ENCODE assay signal across 8 cellular contexts in the genomic region with DNA sequence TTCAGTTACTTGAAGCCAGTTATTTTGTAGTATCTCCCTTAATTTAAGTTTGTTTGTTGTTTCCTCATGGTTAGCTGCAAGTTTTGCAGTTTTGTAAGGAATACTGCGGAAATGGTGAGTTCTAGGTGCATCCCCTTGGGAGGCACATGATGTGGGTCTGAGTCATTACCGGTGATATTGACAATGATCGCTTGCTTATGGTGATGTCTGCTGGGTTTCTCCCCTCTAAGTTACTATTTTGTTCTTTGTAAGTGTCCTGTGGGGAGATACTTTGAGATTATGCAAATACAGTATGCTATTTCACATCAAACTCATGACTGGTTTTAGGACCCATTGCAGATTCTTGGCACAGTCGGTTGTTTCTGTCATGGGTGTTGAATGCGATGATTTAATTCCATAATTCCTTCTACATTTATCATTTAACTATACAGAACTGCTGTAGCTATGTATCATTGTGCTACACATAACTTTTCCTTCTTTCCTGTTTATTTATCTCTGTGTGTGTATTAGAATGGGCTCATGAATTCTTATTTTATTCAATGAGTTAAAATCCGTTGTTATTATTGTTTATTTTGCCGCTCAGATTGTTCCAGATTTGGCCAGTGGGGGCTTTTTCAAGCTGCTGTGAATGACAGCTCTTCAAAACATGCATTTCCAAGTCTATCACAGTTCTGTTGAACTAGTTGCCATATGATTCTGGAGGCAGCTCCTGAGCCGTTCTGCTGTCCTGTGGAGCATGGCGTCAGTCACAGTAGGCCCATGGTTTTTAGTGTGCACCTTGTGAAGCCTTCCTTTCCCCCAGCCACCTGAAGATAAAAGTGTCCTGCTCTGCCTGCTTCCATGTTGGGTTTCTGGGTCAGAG. TPM values are rescaled to one million over a fixed set of nuclear protein-coding genes. Genes with fewer than 3 reads are reported as not detected.
DNase-seq lines count a peak whose midpoint lies in the region; ATAC-seq and TF ChIP-seq lines count a peak whose summit lies in the region.

No MANE protein-coding gene starts in this region.

- no peak overlapping the region for H3K27ac ChIP-seq in H9 (ENCODE audit: insufficient read length, low read depth, low read length)
- H3K27ac ChIP-seq in OCI-LY3 (ENCODE audit: low read length), result peak overlapping the region; percentile 72
- H3K27ac ChIP-seq in effector memory CD4-positive, alpha-beta T cell (ENCODE audit: insufficient read depth, low read length, poor library complexity, severe bottlenecking), result peak overlapping the region; percentile 72

- peaks cover 11% of the 10 kb centered on the region for H3K36me3 ChIP-seq in OCI-LY3 (replicated peaks; ENCODE audit: low read depth, low read length)
- H3K36me3 ChIP-seq in effector memory CD4-positive, alpha-beta T cell (ENCODE audit: control insufficient read depth, insufficient read depth, low read length), result peaks cover 20% of the 10 kb centered on the region

- peaks cover 35% of the 10 kb centered on the region for H3K27me3 Mint-ChIP-seq in H9 (ENCODE audit: low read depth)
- H3K27me3 Mint-ChIP-seq in stimulated activated naive B cell treated with anti-CD40 and anti-IgM and Interleukin-4, amounts not matched to agents 10 μg/mL and 1 μg/mL and 100 μg/mL, for 72 hours, result no peaks in the 10 kb centered on the region

- peaks cover 8% of the 10 kb centered on the region; the same call in 1 of the 2 replicates for H3K4me1 ChIP-seq in H9 (ENCODE audit: insufficient read depth, low read length)
- peaks cover 40% of the 10 kb centered on the region for H3K4me1 ChIP-seq in OCI-LY3 (ENCODE audit: low read length)
- peaks cover 80% of the 10 kb centered on the region for H3K4me1 ChIP-seq in effector memory CD4-positive, alpha-beta T cell (ENCODE audit: control insufficient read depth, insufficient read depth, low read length, poor library complexity, severe bottlenecking)

- H3K79me1 ChIP-seq in H9 (ENCODE audit: insufficient read depth, low read depth, low read length, poor library complexity, severe bottlenecking), result peaks cover 9% of the 10 kb centered on the region

- H3K4me1 Mint-ChIP-seq in H9, result peaks cover 42 to 57% of the 10 kb centered on the region in 2 experiments
- H3K4me1 Mint-ChIP-seq in stimulated activated naive B cell treated with anti-CD40 and anti-IgM and Interleukin-4, amounts not matched to agents 10 μg/mL and 1 μg/mL and 100 μg/mL, for 72 hours, result peaks cover 47 to 66% of the 10 kb centered on the region in 2 donors

- H3K36me3 Mint-ChIP-seq in H9 (ENCODE audit: insufficient read depth in 1 of 3, low read depth in 3 of 3), result peaks cover 8 to 23% (median 19%) of the 10 kb centered on the region in 3 experiments; a peak in 6 of 7 replicates
- H3K36me3 Mint-ChIP-seq in stimulated activated naive B cell treated with anti-CD40 and anti-IgM and Interleukin-4, amounts not matched to agents 10 μg/mL and 1 μg/mL and 100 μg/mL, for 72 hours, result peaks cover 19 to 34% of the 10 kb centered on the region in 2 donors

- H3T11ph ChIP-seq in H9 (ENCODE audit: low read length), result no peak overlapping the region

- H2AFZ ChIP-seq in H9 (ENCODE audit: low read length) (no peak overlapping the region), OCI-LY3 (ENCODE audit: low read depth, low read length) (no peak overlapping the region)

- no peak overlapping the region for H4K5ac ChIP-seq in H9 (ENCODE audit: insufficient read length, low read depth, low read length)

- H3K9me3 Mint-ChIP-seq in H9, result no peaks in the 10 kb centered on the region
- peaks cover 0 to 2% of the 10 kb centered on the region in 2 donors for H3K9me3 Mint-ChIP-seq in stimulated activated naive B cell treated with anti-CD40 and anti-IgM and Interleukin-4, amounts not matched to agents 10 μg/mL and 1 μg/mL and 100 μg/mL, for 72 hours

- no peak overlapping the region for H2BK20ac ChIP-seq in H9 (ENCODE audit: low read depth, low read length, poor library complexity, severe bottlenecking)

- no CpG with 5 or more reads among the region's 9 CpGs for WGBS in H9 (ENCODE audit: extremely low coverage, insufficient read length, low lambda C conversion rate)

- no peak overlapping the region for H3K18ac ChIP-seq in H9 (ENCODE audit: insufficient read length, low read depth, low read length)

- H3K4me2 ChIP-seq in H9 (ENCODE audit: insufficient read depth, insufficient read length, low read length) (no peak overlapping the region), OCI-LY3 (ENCODE audit: low read length) (peak overlapping the region; percentile 61)

- H2AK5ac ChIP-seq in H9 (ENCODE audit: insufficient read length, low read length), result no peak overlapping the region

- H3K79me2 ChIP-seq in H9 (ENCODE audit: insufficient read depth, low read length) (0 out of 2 replicates have a peak, but pooled peaks cover 2% of the 10 kb centered on the region), OCI-LY3 (ENCODE audit: low read length) (peaks cover 34% of the 10 kb centered on the region)

- H2BK12ac ChIP-seq in H9 (ENCODE audit: insufficient read length, low read depth, low read length), result no peak overlapping the region

- H3K14ac ChIP-seq in H9 (ENCODE audit: insufficient read depth, low read length), result no peak overlapping the region

- H2BK5ac ChIP-seq in H9 (ENCODE audit: insufficient read length, low read length), result no peak overlapping the region

- H3K23ac ChIP-seq in H9 (ENCODE audit: insufficient read length, low read depth, low read length), result no peak overlapping the region

- no peak overlapping the region for H2BK120ac ChIP-seq in H9 (ENCODE audit: low read depth, low read length, poor library complexity, severe bottlenecking)

- H3K27ac Mint-ChIP-seq in H9, result peak overlapping the region in 2 of 3 experiments; percentile 26 to 27; a peak in 1 of 7 replicates
- peak overlapping the region; percentile 86 for H3K27ac Mint-ChIP-seq in stimulated activated naive B cell treated with anti-CD40 and anti-IgM and Interleukin-4, amounts not matched to agents 10 μg/mL and 1 μg/mL and 100 μg/mL, for 72 hours

- H3K9me3 ChIP-seq in H9 (ENCODE audit: control insufficient read depth, low read depth, low read length) (no peaks in the 10 kb centered on the region), OCI-LY3 (ENCODE audit: insufficient read depth, low read length) (no peaks in the 10 kb centered on the region)
- no peaks in the 10 kb centered on the region for H3K9me3 ChIP-seq in effector memory CD4-positive, alpha-beta T cell (ENCODE audit: control insufficient read depth, low read length)

- H4K8ac ChIP-seq in H9 (replicated peaks; ENCODE audit: insufficient read length, low read depth, low read length), result no peak overlapping the region

- H2BK15ac ChIP-seq in H9 (ENCODE audit: low read depth, low read length), result no peak overlapping the region

- H4K20me1 ChIP-seq in H9 (ENCODE audit: control insufficient read depth, insufficient read depth, insufficient read length), result no peaks in the 10 kb centered on the region
- H4K20me1 ChIP-seq in OCI-LY3 (ENCODE audit: insufficient read depth, low read length), result peaks cover 6% of the 10 kb centered on the region; the same call in 1 of the 2 replicates

- H4K91ac ChIP-seq in H9 (ENCODE audit: insufficient read length, low read depth, low read length), result no peak overlapping the region

- H3K4me3 Mint-ChIP-seq in H9, result no peak overlapping the region
- no peak overlapping the region for H3K4me3 Mint-ChIP-seq in stimulated activated naive B cell treated with anti-CD40 and anti-IgM and Interleukin-4, amounts not matched to agents 10 μg/mL and 1 μg/mL and 100 μg/mL, for 72 hours

- peak; percentile 83 to 87 for ATAC-seq in activated CD4-positive, CD25-positive, alpha-beta regulatory T cell treated with anti-CD3 and anti-CD28 coated beads, Interleukin-2, amount 50 U/mL, for 24 hours
- peak; percentile 84 to 91 for ATAC-seq in stimulated activated naive B cell treated with anti-CD40 and anti-IgM and Interleukin-4, amounts not matched to agents 10 μg/mL and 1 μg/mL and 100 μg/mL, for 72 hours (replicated peaks)

- H3K56ac ChIP-seq in H9 (ENCODE audit: insufficient read length, low read depth, low read length), result no peak overlapping the region

- H3K23me2 ChIP-seq in H9 (ENCODE audit: insufficient read length, low read depth, low read length, poor library complexity, severe bottlenecking), result no peaks in the 10 kb centered on the region

- H3K4me3 ChIP-seq in OCI-LY3 (ENCODE audit: low read length), result peak overlapping the region; percentile 44
- peak overlapping the region; percentile 9 for H3K4me3 ChIP-seq in effector memory CD4-positive, alpha-beta T cell (ENCODE audit: insufficient read depth, low read depth, low read length, poor library complexity, severe bottlenecking)

- no peak overlapping the region for H3K4ac ChIP-seq in H9 (ENCODE audit: low read depth, low read length)

- no peak for TF ChIP-seq CTCF in H9 (conservative IDR thresholded peaks at IDR 0.05)
- TF ChIP-seq CTCF in OCI-LY3 (IDR thresholded peaks at IDR 0.05; ENCODE audit: low read depth, low read length), result no peak

- no peak overlapping the region for H3K9ac ChIP-seq in H9 (ENCODE audit: extremely low read depth, insufficient read length, low read length)
- H3K9ac ChIP-seq in OCI-LY3 (ENCODE audit: low read length), result peak overlapping the region; percentile 27

- H3K27me3 ChIP-seq in H9 (ENCODE audit: insufficient read depth, low read length), result no peaks in the 10 kb centered on the region; the same call in 1 of the 2 replicates
- no peaks in the 10 kb centered on the region for H3K27me3 ChIP-seq in OCI-LY3 (ENCODE audit: low read depth, low read length)
- no peaks in the 10 kb centered on the region for H3K27me3 ChIP-seq in effector memory CD4-positive, alpha-beta T cell (replicated peaks; ENCODE audit: control insufficient read depth, insufficient read depth, low read length, poor library complexity, severe bottlenecking)

- no peak for DNase-seq in activated CD4-positive, CD25-positive, alpha-beta regulatory T cell treated with anti-CD3 and anti-CD28 coated beads, Interleukin-2, amount 50 U/mL, for 72 hours
- DNase-seq in H9 (no peak), NCI-H2196 treated with DMSO at 0.1 percent for 48 hours (lab: John Stamatoyannopoulos, UW; ENCODE audit: unreplicated experiment) (no peak), NCI-H2171 (lab: John Stamatoyannopoulos, UW) (no peak)
- peak in 1 of 3 donors; percentile 50 for DNase-seq in effector memory CD4-positive, alpha-beta T cell
- no peak for DNase-seq in stimulated activated naive B cell treated with anti-CD40 and anti-IgM and Interleukin-4, amounts not matched to agents 10 μg/mL and 1 μg/mL and 100 μg/mL, for 72 hours

RNA-seq across cellular contexts. Expression of a gene that starts 18.4 kb away (rescaled TPM):
- 46.6 and 46.8 TPM in 2 replicates for total RNA-seq in H9 (2021)
